Comparison of ENCODE assay signal across 1 cellular context in genomic region chr1:1432951-1433803, GRCh38.
TF ChIP-seq lines count a peak whose summit lies in the region.

No MANE protein-coding gene starts in this region.

TF ChIP-seq in HepG2, 621 proteins besides CTCF, POLR2A, EP300 and RAD21 (continued from another document and continues in another):
- TF ChIP-seq RERE (CRISPR knock-in tag; IDR thresholded peaks at IDR 0.05; ENCODE audit: low read depth) (peak; percentile 63; the same call in 1 of the 2 replicates), TEAD3 (CRISPR knock-in tag; optimal IDR thresholded peaks at IDR 0.05; ENCODE audit: borderline replicate concordance) (peak; percentile 91), MED8 (CRISPR knock-in tag; IDR thresholded peaks at IDR 0.05; ENCODE audit: insufficient replicate concordance) (peak; percentile 90), ZNF605 (CRISPR knock-in tag; IDR thresholded peaks at IDR 0.05) (peak; percentile 17; the same call in 1 of the 2 replicates), TBX2 (CRISPR knock-in tag; IDR thresholded peaks at IDR 0.05; ENCODE audit: borderline replicate concordance) (peak; percentile 91), ZFAT (CRISPR knock-in tag; conservative IDR thresholded peaks at IDR 0.05) (no peak), KDM3A (CRISPR knock-in tag; IDR thresholded peaks at IDR 0.05; ENCODE audit: low read depth) (peak; percentile 94; the same call in 1 of the 2 replicates), ZNF574 (CRISPR knock-in tag; IDR thresholded peaks at IDR 0.05) (peak; percentile 78), CCAR2 (optimal IDR thresholded peaks at IDR 0.05; ENCODE audit: low read depth, low read length) (peak; percentile 86), ZMYM4 (CRISPR knock-in tag; IDR thresholded peaks at IDR 0.05) (peak; percentile 54; the same call in 1 of the 2 replicates), HOXA3 (CRISPR knock-in tag; IDR thresholded peaks at IDR 0.05) (peak; percentile 52), ZNF17 (CRISPR knock-in tag; IDR thresholded peaks at IDR 0.05) (0 out of 2 replicates have a peak, but pooled peaks have one; percentile 19), POLR2AphosphoS5 (IDR thresholded peaks at IDR 0.05; ENCODE audit: low read depth, low read length) (peak; percentile 44; the same call in 1 of the 2 replicates), CEBPG (CRISPR knock-in tag; IDR thresholded peaks at IDR 0.05) (peak; percentile 32; the same call in 1 of the 2 replicates), ZNF598 (CRISPR knock-in tag; IDR thresholded peaks at IDR 0.05; ENCODE audit: borderline replicate concordance) (peak; percentile 15; the same call in 1 of the 2 replicates), RFXANK (CRISPR knock-in tag; IDR thresholded peaks at IDR 0.05) (0 out of 2 replicates have a peak, but pooled peaks have one; percentile 71), HNF4A (CRISPR knock-in tag; IDR thresholded peaks at IDR 0.05) (peak; percentile 85), SNAPC2 (CRISPR knock-in tag; IDR thresholded peaks at IDR 0.05) (peak; percentile 72), ZNF503 (CRISPR knock-in tag; IDR thresholded peaks at IDR 0.05) (peak; percentile 84), SMAD3 (CRISPR knock-in tag; IDR thresholded peaks at IDR 0.05) (peak; percentile 89; the same call in 1 of the 2 replicates), NCOA1 (CRISPR knock-in tag; IDR thresholded peaks at IDR 0.05) (no peak), NFKB2 (CRISPR knock-in tag; IDR thresholded peaks at IDR 0.05; ENCODE audit: borderline replicate concordance) (no peak), TBL1XR1 (IDR thresholded peaks at IDR 0.05; ENCODE audit: borderline replicate concordance, low read length, partially characterized antibody) (no peak), NCOA2 (CRISPR knock-in tag; IDR thresholded peaks at IDR 0.05) (peak; percentile 97), ZNF431 (CRISPR knock-in tag; IDR thresholded peaks at IDR 0.05; ENCODE audit: borderline replicate concordance, low read depth) (peak; percentile 84; the same call in 1 of the 2 replicates), SETDB1 (CRISPR knock-in tag; IDR thresholded peaks at IDR 0.05; ENCODE audit: borderline replicate concordance) (no peak), ZNF383 (CRISPR knock-in tag; IDR thresholded peaks at IDR 0.05; ENCODE audit: borderline replicate concordance) (no peak), ZNF674 (CRISPR knock-in tag; IDR thresholded peaks at IDR 0.05; ENCODE audit: low read depth) (0 out of 2 replicates have a peak, but pooled peaks have one; percentile 33), ZNF263 (CRISPR knock-in tag; IDR thresholded peaks at IDR 0.05) (peak; percentile 72), PLRG1 (conservative IDR thresholded peaks at IDR 0.05) (no peak), PITX1 (CRISPR knock-in tag; IDR thresholded peaks at IDR 0.05) (peak; percentile 89), KLF9 (CRISPR knock-in tag; IDR thresholded peaks at IDR 0.05; ENCODE audit: low read depth) (0 out of 2 replicates have a peak, but pooled peaks have one; percentile 47), SPEN (CRISPR knock-in tag; IDR thresholded peaks at IDR 0.05; ENCODE audit: low read depth) (peak; percentile 69), GFI1 (CRISPR knock-in tag; IDR thresholded peaks at IDR 0.05; ENCODE audit: borderline replicate concordance) (peak; percentile 91), GATAD2A (CRISPR knock-in tag; IDR thresholded peaks at IDR 0.05) (peak; percentile 82), ZNF317 (CRISPR knock-in tag; IDR thresholded peaks at IDR 0.05) (0 out of 2 replicates have a peak, but pooled peaks have one; percentile 67), MED13 (CRISPR knock-in tag; IDR thresholded peaks at IDR 0.05) (peak; percentile 67; the same call in 1 of the 2 replicates), ZBTB42 (CRISPR knock-in tag; IDR thresholded peaks at IDR 0.05) (peak; percentile 84; the same call in 1 of the 2 replicates), TSC22D2 (CRISPR knock-in tag; IDR thresholded peaks at IDR 0.05; ENCODE audit: borderline replicate concordance) (peak; percentile 78; the same call in 1 of the 2 replicates), ZNF597 (CRISPR knock-in tag; IDR thresholded peaks at IDR 0.05) (no peak)
- TF ChIP-seq, protein P1, sequence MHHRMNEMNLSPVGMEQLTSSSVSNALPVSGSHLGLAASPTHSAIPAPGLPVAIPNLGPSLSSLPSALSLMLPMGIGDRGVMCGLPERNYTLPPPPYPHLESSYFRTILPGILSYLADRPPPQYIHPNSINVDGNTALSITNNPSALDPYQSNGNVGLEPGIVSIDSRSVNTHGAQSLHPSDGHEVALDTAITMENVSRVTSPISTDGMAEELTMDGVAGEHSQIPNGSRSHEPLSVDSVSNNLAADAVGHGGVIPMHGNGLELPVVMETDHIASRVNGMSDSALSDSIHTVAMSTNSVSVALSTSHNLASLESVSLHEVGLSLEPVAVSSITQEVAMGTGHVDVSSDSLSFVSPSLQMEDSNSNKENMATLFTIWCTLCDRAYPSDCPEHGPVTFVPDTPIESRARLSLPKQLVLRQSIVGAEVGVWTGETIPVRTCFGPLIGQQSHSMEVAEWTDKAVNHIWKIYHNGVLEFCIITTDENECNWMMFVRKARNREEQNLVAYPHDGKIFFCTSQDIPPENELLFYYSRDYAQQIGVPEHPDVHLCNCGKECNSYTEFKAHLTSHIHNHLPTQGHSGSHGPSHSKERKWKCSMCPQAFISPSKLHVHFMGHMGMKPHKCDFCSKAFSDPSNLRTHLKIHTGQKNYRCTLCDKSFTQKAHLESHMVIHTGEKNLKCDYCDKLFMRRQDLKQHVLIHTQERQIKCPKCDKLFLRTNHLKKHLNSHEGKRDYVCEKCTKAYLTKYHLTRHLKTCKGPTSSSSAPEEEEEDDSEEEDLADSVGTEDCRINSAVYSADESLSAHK (CRISPR knock-in tag; IDR thresholded peaks at IDR 0.05; ENCODE audit: borderline replicate concordance), result no peak
- TF ChIP-seq, protein P2, sequence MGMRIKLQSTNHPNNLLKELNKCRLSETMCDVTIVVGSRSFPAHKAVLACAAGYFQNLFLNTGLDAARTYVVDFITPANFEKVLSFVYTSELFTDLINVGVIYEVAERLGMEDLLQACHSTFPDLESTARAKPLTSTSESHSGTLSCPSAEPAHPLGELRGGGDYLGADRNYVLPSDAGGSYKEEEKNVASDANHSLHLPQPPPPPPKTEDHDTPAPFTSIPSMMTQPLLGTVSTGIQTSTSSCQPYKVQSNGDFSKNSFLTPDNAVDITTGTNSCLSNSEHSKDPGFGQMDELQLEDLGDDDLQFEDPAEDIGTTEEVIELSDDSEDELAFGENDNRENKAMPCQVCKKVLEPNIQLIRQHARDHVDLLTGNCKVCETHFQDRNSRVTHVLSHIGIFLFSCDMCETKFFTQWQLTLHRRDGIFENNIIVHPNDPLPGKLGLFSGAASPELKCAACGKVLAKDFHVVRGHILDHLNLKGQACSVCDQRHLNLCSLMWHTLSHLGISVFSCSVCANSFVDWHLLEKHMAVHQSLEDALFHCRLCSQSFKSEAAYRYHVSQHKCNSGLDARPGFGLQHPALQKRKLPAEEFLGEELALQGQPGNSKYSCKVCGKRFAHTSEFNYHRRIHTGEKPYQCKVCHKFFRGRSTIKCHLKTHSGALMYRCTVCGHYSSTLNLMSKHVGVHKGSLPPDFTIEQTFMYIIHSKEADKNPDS (CRISPR knock-in tag; IDR thresholded peaks at IDR 0.05), result peak; percentile 64; the same call in 1 of the 2 replicates
- TF ChIP-seq, protein P3, sequence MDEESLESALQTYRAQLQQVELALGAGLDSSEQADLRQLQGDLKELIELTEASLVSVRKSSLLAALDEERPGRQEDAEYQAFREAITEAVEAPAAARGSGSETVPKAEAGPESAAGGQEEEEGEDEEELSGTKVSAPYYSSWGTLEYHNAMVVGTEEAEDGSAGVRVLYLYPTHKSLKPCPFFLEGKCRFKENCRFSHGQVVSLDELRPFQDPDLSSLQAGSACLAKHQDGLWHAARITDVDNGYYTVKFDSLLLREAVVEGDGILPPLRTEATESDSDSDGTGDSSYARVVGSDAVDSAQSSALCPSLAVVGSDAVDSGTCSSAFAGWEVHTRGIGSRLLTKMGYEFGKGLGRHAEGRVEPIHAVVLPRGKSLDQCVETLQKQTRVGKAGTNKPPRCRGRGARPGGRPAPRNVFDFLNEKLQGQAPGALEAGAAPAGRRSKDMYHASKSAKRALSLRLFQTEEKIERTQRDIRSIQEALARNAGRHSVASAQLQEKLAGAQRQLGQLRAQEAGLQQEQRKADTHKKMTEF (CRISPR knock-in tag; IDR thresholded peaks at IDR 0.05), result peak; percentile 93
- TF ChIP-seq, protein P4, sequence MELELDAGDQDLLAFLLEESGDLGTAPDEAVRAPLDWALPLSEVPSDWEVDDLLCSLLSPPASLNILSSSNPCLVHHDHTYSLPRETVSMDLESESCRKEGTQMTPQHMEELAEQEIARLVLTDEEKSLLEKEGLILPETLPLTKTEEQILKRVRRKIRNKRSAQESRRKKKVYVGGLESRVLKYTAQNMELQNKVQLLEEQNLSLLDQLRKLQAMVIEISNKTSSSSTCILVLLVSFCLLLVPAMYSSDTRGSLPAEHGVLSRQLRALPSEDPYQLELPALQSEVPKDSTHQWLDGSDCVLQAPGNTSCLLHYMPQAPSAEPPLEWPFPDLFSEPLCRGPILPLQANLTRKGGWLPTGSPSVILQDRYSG (CRISPR knock-in tag; IDR thresholded peaks at IDR 0.05), result 0 out of 2 replicates have a peak, but pooled peaks have one; percentile 22
